ENCODE assay signal across 1 cellular context in the genomic region with DNA sequence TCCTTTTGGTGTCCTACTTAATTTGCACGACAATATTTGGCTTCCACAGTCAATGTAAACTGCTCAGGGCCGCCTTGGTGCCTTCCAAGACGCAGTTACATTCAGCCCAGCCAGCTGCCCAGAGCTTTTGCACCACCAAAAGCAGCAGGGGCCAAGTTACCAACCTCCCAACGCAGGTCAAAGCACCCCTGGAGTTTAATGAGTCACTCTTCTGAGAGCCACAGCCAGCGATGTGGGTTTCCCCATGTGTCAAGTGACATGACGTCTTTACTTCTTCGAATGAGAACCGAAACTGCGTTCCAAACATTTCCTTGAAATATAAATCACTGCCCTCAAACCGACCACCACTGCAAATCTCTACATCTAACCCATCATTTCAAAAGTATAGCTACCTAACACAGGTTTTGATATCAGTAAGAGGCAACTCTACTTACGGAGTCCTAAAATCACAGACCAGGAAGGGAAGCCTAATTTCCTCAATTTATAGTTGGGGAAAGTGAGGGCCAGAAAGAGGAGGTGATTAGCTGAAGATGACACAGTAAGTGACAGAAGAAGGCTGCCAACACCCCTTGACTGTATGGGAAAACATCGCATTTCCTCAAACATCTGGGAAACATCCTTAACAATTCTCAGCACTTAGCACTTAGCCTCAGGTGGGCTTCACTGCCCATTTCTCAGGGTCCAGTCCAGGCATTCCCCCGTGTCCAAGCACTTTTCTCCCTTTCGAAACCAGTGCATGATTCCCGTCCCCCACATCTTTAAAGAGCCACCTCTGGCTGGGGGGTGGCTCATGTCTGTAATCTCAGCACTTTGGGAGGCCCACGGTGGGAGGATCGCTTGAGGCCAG.
TF ChIP-seq lines count a peak whose summit lies in the region.

No MANE protein-coding gene starts in this region.

TF ChIP-seq in A549, 52 proteins besides CTCF, POLR2A, EP300 and RAD21 (continued from another document):
- peak; percentile 75; the same call in 1 of the 2 replicates for TF ChIP-seq GATA3 (IDR thresholded peaks at IDR 0.05; ENCODE audit: borderline replicate concordance)
- TF ChIP-seq FOXS1 (CRISPR knock-in tag; IDR thresholded peaks at IDR 0.05), result no peak
- TF ChIP-seq NFE2L2 (conservative IDR thresholded peaks at IDR 0.05; ENCODE audit: low read length), result no peak
- peak; percentile 53; the same call in 1 of the 2 replicates for TF ChIP-seq FOSL2 (IDR thresholded peaks at IDR 0.05)
- peak; percentile 91 for TF ChIP-seq FOSL2 (CRISPR knock-in tag; IDR thresholded peaks at IDR 0.05)
- TF ChIP-seq JUNB (IDR thresholded peaks at IDR 0.05), result peak; percentile 61
- no peak for TF ChIP-seq RARB (CRISPR knock-in tag; IDR thresholded peaks at IDR 0.05)
- TF ChIP-seq, protein P1, sequence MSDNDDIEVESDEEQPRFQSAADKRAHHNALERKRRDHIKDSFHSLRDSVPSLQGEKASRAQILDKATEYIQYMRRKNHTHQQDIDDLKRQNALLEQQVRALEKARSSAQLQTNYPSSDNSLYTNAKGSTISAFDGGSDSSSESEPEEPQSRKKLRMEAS (IDR thresholded peaks at IDR 0.05), result peak; percentile 58; the same call in 1 of the 2 replicates
- peak; percentile 57 to 73; a peak in 2 of 5 replicates for TF ChIP-seq JUN (IDR thresholded peaks at IDR 0.05)
- TF ChIP-seq MAFK (IDR thresholded peaks at IDR 0.05; ENCODE audit: partially characterized antibody), result no peak
- no peak for TF ChIP-seq HDAC2 (IDR thresholded peaks at IDR 0.05)
- no peak for TF ChIP-seq HOXA7 (CRISPR knock-in tag; IDR thresholded peaks at IDR 0.05)
TF ChIP-seq in A549: peak in this region for 6.
